In the genomic region with DNA sequence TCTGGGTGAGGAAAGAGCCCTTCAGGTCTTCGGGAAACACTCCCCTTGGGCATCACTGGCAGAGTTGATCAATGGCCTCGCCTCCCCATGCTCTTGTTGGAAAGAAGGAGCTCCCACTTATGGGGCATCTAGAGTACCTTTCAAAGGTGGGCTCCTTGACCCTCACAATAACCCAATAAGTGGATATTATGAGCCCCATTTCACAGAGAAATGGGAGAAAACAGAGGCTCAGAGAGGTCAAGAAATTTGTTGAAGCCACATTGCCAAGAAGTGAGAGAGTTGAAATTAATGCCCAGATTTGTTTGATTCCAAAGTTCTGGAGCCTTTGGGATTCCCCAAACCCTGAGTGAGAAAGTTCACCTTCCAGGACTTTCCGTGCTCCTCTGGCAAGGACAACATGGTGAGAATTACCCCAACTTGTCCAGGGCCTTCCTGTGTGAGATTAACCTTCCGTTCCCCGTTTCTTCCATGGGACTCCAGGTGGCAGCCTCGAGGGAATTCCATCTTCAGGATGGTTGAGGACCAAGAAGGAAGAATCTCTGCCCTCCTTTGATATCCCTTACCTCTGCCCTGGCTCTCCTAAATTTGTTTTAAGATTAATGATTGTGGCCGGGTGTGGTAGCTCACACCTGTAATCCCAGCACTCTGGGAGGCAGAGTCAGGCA, we compare ENCODE assay signal across 8 cellular contexts. TPM values are rescaled to one million over a fixed set of nuclear protein-coding genes. Genes with fewer than 3 reads are reported as not detected.
DNase-seq lines count a peak whose midpoint lies in the region; ATAC-seq and TF ChIP-seq lines count a peak whose summit lies in the region.

No MANE protein-coding gene starts in this region.

- TF ChIP-seq CTCF in glutamatergic neuron (IDR thresholded peaks at IDR 0.05; ENCODE audit: partially characterized antibody, unreplicated experiment) = no peak

- H3K4me1 Mint-ChIP-seq in T-helper 17 cell (peaks cover 37% of the 10 kb centered on the region), glutamatergic neuron (ENCODE audit: low read depth, unreplicated experiment) (peaks cover 28% of the 10 kb centered on the region)

- H3K27me3 ChIP-seq in skeletal muscle satellite cell (ENCODE audit: control insufficient read depth, insufficient read depth, low read length) = no peaks in the 10 kb centered on the region

- peaks cover 22% of the 10 kb centered on the region for H3K4me1 ChIP-seq in skeletal muscle satellite cell (ENCODE audit: control insufficient read depth, insufficient read depth, low read length)

- H3K27me3 Mint-ChIP-seq in T-helper 17 cell (no peaks in the 10 kb centered on the region), glutamatergic neuron (ENCODE audit: unreplicated experiment) (peaks cover 16% of the 10 kb centered on the region)

- no peaks in the 10 kb centered on the region for H3K36me3 ChIP-seq in skeletal muscle satellite cell (ENCODE audit: insufficient read depth, low read length)

- DNase-seq in H4 (ENCODE audit: low spot score) (peak; percentile 53), T-helper 17 cell (no peak), glutamatergic neuron (no peak), HUDEP-2 (lab: John Stamatoyannopoulos, UW; ENCODE audit: unreplicated experiment in 76 of 76) (no peak), NCI-H2029 treated with DMSO at 0.1 percent for 48 hours (lab: John Stamatoyannopoulos, UW) (no peak)
- DNase-seq in activated CD4-positive, alpha-beta T cell treated with anti-CD3 and anti-CD28 coated beads, Interleukin-2, amount 50 U/mL, for 4 hours = no peak

- H3K9me3 Mint-ChIP-seq in glutamatergic neuron (ENCODE audit: unreplicated experiment) = peaks cover 19% of the 10 kb centered on the region

- H3K4me3 Mint-ChIP-seq in T-helper 17 cell = peak overlapping the region; percentile 73
- H3K4me3 Mint-ChIP-seq in glutamatergic neuron (ENCODE audit: unreplicated experiment) = peak overlapping the region; percentile 36

- ATAC-seq in T-helper 17 cell (no peak), HG03354 (IDR thresholded peaks at IDR 0.05; ENCODE audit: poor library complexity, severe bottlenecking, unreplicated experiment) (no peak)

- H3K9ac ChIP-seq in skeletal muscle satellite cell (ENCODE audit: low read depth, low read length) = peak overlapping the region; percentile 65

- H3K36me3 Mint-ChIP-seq in T-helper 17 cell (ENCODE audit: low read depth) (no peaks in the 10 kb centered on the region), glutamatergic neuron (ENCODE audit: unreplicated experiment) (peaks cover 5% of the 10 kb centered on the region)

- H3K9me3 ChIP-seq in T-helper 17 cell (ENCODE audit: control insufficient read depth, low read length, poor library complexity, severe bottlenecking) (no peaks in the 10 kb centered on the region), skeletal muscle satellite cell (replicated peaks; ENCODE audit: low read length) (no peaks in the 10 kb centered on the region)

- H3K4me3 ChIP-seq in skeletal muscle satellite cell (ENCODE audit: low read length) = no peak overlapping the region

- peak overlapping the region; percentile 42 for H3K4me2 ChIP-seq in skeletal muscle satellite cell (ENCODE audit: low read length)

- H3K27ac Mint-ChIP-seq in T-helper 17 cell (peak overlapping the region; percentile 70), glutamatergic neuron (ENCODE audit: unreplicated experiment) (peak overlapping the region; percentile 59)

RNA-seq across cellular contexts. Expression of gene CHD4, which starts 7.5 kb away (rescaled TPM):
- total RNA-seq in H4 (2014; rRNA removed; shearing (Covaris generic)) = 242 and 246 TPM in 2 replicates
- total RNA-seq in T-helper 17 cell = 100 to 1,000 TPM; 461 to 574 TPM
- 957 TPM for total RNA-seq in glutamatergic neuron (ENCODE audit: unreplicated experiment)
- total RNA-seq in skeletal muscle satellite cell (2012; rRNA removed) = 148 and 162 TPM in 2 replicates

RNA-seq across cellular contexts. Expression of gene LPAR5, which starts 21.1 kb away (rescaled TPM):
- 0.04 TPM in 1 of 2 replicates, not detected in the other for total RNA-seq in H4 (2014; rRNA removed; shearing (Covaris generic))
- total RNA-seq in T-helper 17 cell = 1 to 10 TPM; 2.9 to 8.1 TPM
- total RNA-seq in glutamatergic neuron (ENCODE audit: unreplicated experiment) = not detected
- total RNA-seq in skeletal muscle satellite cell (2012; rRNA removed) = not detected in 2 replicates

RNA-seq across cellular contexts. Expression of gene ACRBP, which starts 32.6 kb away (rescaled TPM):
- total RNA-seq in H4 (2014; rRNA removed; shearing (Covaris generic)) = not detected in 2 replicates
- 10 to 100 TPM in 1 of 2 donors, 1 to 10 TPM in 1; 3.4 to 90.0 TPM for total RNA-seq in T-helper 17 cell
- 2.5 TPM for total RNA-seq in glutamatergic neuron (ENCODE audit: unreplicated experiment)
- 2.0 TPM in 1 of 2 replicates, not detected in the other for total RNA-seq in skeletal muscle satellite cell (2012; rRNA removed)

RNA-seq across cellular contexts. Expression of gene NOP2, which starts 46.6 kb away (rescaled TPM):
- 64.3 and 90.3 TPM in 2 replicates for total RNA-seq in H4 (2014; rRNA removed; shearing (Covaris generic))
- 100 to 1,000 TPM in 1 of 2 donors, 10 to 100 TPM in 1; 90.0 to 122 TPM for total RNA-seq in T-helper 17 cell
- 53.5 TPM for total RNA-seq in glutamatergic neuron (ENCODE audit: unreplicated experiment)
- 33.4 and 40.1 TPM in 2 replicates for total RNA-seq in skeletal muscle satellite cell (2012; rRNA removed)

RNA-seq across cellular contexts. Expression of gene ING4, which starts 48.3 kb away (rescaled TPM):
- 57.8 and 65.7 TPM in 2 replicates for total RNA-seq in H4 (2014; rRNA removed; shearing (Covaris generic))
- total RNA-seq in T-helper 17 cell (10 to 100 TPM; 28.1 to 29.3 TPM), glutamatergic neuron (ENCODE audit: unreplicated experiment) (76.9 TPM)
- total RNA-seq in skeletal muscle satellite cell (2012; rRNA removed) = 16.2 and 20.8 TPM in 2 replicates
